Comparison of ENCODE assay signal across 21 cellular contexts in the genomic region with DNA sequence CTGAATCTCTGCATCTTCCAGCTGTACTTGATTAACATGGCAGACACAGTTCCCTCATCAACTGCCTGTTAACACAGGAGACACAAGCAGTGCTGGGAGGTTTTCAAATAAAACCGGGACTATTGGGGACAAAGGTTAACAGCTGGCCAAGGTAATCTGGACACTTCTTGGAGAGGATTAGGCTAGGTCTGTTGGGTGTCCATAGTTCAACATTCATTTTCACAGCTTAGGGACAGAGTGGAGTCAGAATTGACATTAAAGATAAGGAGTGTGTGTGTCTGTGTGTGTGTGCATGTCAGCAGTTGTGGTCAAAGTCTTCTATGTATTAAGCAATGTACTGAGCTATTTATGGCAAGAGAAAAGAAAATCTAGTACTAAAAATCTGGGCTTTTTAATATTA.
"Had no signal": no experiment of that assay in that cellular context is flagged by ENCODE, and none has a peak within 500 bp of the region (broad histone marks: within the 10 kb centered on the region; RNA-seq: fewer than 3 reads in every experiment).

No MANE protein-coding gene starts in this region.

- H3K27me3 Mint-ChIP-seq: activated naive CD4-positive, alpha-beta T cell treated with anti-CD3 and anti-CD28 coated beads, Interleukin-2, amount 10 ng/mL, durations not matched to agents 7 days and 5 days had no signal

- H3K4me1 ChIP-seq: colonic mucosa, gastroesophageal sphincter, left ventricle myocardium inferior, parathyroid adenoma had no signal

- H3K4me3 Mint-ChIP-seq: activated naive CD4-positive, alpha-beta T cell treated with anti-CD3 and anti-CD28 coated beads, Interleukin-2, amount 10 ng/mL, durations not matched to agents 7 days and 5 days; activated T-helper 17 cell treated with anti-CD3 and anti-CD28 coated beads, Interleukin-2, amount 50 U/mL, for 72 hours; naive thymus-derived CD8-positive, alpha-beta T cell; T-cell had no signal

- H3K36me3 ChIP-seq: adrenal gland, colonic mucosa, gastroesophageal sphincter, left ventricle myocardium inferior, neutrophil had no signal

- H3K27ac Mint-ChIP-seq: activated naive CD4-positive, alpha-beta T cell treated with anti-CD3 and anti-CD28 coated beads, Interleukin-2, amount 10 ng/mL, durations not matched to agents 7 days and 5 days; activated T-helper 17 cell treated with anti-CD3 and anti-CD28 coated beads, Interleukin-2, amount 50 U/mL, for 72 hours; naive thymus-derived CD8-positive, alpha-beta T cell; T-cell had no signal

- H3K9ac ChIP-seq: parathyroid adenoma had no signal

- H3K36me3 Mint-ChIP-seq: activated naive CD4-positive, alpha-beta T cell treated with anti-CD3 and anti-CD28 coated beads, Interleukin-2, amount 10 ng/mL, durations not matched to agents 7 days and 5 days; T-cell had no signal

- H3K27ac ChIP-seq: adrenal gland, colonic mucosa, gastroesophageal sphincter, left ventricle myocardium inferior, neutrophil, parathyroid adenoma had no signal

- H3K9me3 Mint-ChIP-seq: activated naive CD4-positive, alpha-beta T cell treated with anti-CD3 and anti-CD28 coated beads, Interleukin-2, amount 10 ng/mL, durations not matched to agents 7 days and 5 days; activated T-helper 17 cell treated with anti-CD3 and anti-CD28 coated beads, Interleukin-2, amount 50 U/mL, for 72 hours; T-cell had no signal

- ATAC-seq: activated CD4-positive, CD25-positive, alpha-beta regulatory T cell treated with anti-CD3 and anti-CD28 coated beads, Interleukin-2, amount 50 U/mL, for 24 hours; activated T-helper 17 cell treated with anti-CD3 and anti-CD28 coated beads, Interleukin-2, amount 50 U/mL, for 72 hours; gastroesophageal sphincter; naive thymus-derived CD8-positive, alpha-beta T cell; T-cell had no signal

- H3K9me3 ChIP-seq: adrenal gland, colonic mucosa, gastroesophageal sphincter, left ventricle myocardium inferior, neutrophil had no signal

- H3K4me3 ChIP-seq: adrenal gland, colonic mucosa, gastroesophageal sphincter, left ventricle myocardium inferior had no signal

- H3K27me3 ChIP-seq: adrenal gland, colonic mucosa, gastroesophageal sphincter, neutrophil had no signal

- DNase-seq: activated CD4-positive, alpha-beta T cell treated with anti-CD3 and anti-CD28 coated beads, Interleukin-2, amount 50 U/mL, for 4 hours; activated naive CD4-positive, alpha-beta T cell treated with anti-CD3 and anti-CD28 coated beads, Interleukin-2, amount 10 ng/mL, durations not matched to agents 7 days and 5 days; adrenal gland; caudate nucleus; colonic mucosa; islet precursor cell; left ventricle myocardium inferior; mesenchymal stem cell; naive thymus-derived CD8-positive, alpha-beta T cell; stimulated activated CD4-positive, alpha-beta T cell treated with anti-CD3 and anti-CD28 coated beads, Interleukin-15, amount 100 ng/mL, for 24 hours; stimulated activated CD4-positive, alpha-beta T cell treated with anti-CD3 and anti-CD28 coated beads, Interleukin-4, amount 100 ng/mL, for 1 hour; stimulated activated naive CD4-positive, alpha-beta T cell; substantia nigra; T-cell; T-helper 9 cell; trophoblast cell had no signal

- H3K4me1 Mint-ChIP-seq: activated naive CD4-positive, alpha-beta T cell treated with anti-CD3 and anti-CD28 coated beads, Interleukin-2, amount 10 ng/mL, durations not matched to agents 7 days and 5 days; activated T-helper 17 cell treated with anti-CD3 and anti-CD28 coated beads, Interleukin-2, amount 50 U/mL, for 72 hours; T-cell had no signal
